In genomic region chr11:34438529-34439507, GRCh38 we compare ENCODE assay signal across 1 cellular context.
TF ChIP-seq lines count a peak whose summit lies in the region.

Gene CAT (plus strand): TSS chr11:34438934. CDS start chr11:34439014, 80 bp downstream.

TF ChIP-seq in HepG2, 621 proteins besides CTCF, POLR2A, EP300 and RAD21 (continued from another document and continues in another):
- 0 out of 2 replicates have a peak, but pooled peaks have one; percentile 23 for TF ChIP-seq HMGXB3 (CRISPR knock-in tag; IDR thresholded peaks at IDR 0.05; ENCODE audit: borderline replicate concordance)
- no peak for TF ChIP-seq ZNF296 (CRISPR knock-in tag; conservative IDR thresholded peaks at IDR 0.05)
- no peak for TF ChIP-seq FIP1L1 (IDR thresholded peaks at IDR 0.05; ENCODE audit: borderline replicate concordance, insufficient read depth, low read depth, low read length)
- peak; percentile 90 for TF ChIP-seq ZNF407 (CRISPR knock-in tag; IDR thresholded peaks at IDR 0.05; ENCODE audit: not compliant biosample characterization)
- TF ChIP-seq ZNF160 (CRISPR knock-in tag; IDR thresholded peaks at IDR 0.05) = peak; percentile 74; the same call in 1 of the 2 replicates
- peak; percentile 35 for TF ChIP-seq DBP (CRISPR knock-in tag; IDR thresholded peaks at IDR 0.05; ENCODE audit: not compliant biosample characterization)
- peak; percentile 62 for TF ChIP-seq ERF (CRISPR knock-in tag; IDR thresholded peaks at IDR 0.05)
- peak; percentile 75; the same call in 1 of the 2 replicates for TF ChIP-seq HOXA9 (CRISPR knock-in tag; IDR thresholded peaks at IDR 0.05; ENCODE audit: borderline replicate concordance)
- peak; percentile 89 for TF ChIP-seq ZFP91 (CRISPR knock-in tag; IDR thresholded peaks at IDR 0.05; ENCODE audit: borderline replicate concordance)
- no peak for TF ChIP-seq ZNF7 (CRISPR knock-in tag; IDR thresholded peaks at IDR 0.05)
- peak; percentile 78; the same call in 1 of the 2 replicates for TF ChIP-seq ZNF710 (CRISPR knock-in tag; IDR thresholded peaks at IDR 0.05; ENCODE audit: borderline replicate concordance)
- no peak for TF ChIP-seq ZFP41 (CRISPR knock-in tag; IDR thresholded peaks at IDR 0.05; ENCODE audit: borderline replicate concordance)
- TF ChIP-seq KLF12 (CRISPR knock-in tag; IDR thresholded peaks at IDR 0.05; ENCODE audit: borderline replicate concordance) = peak; percentile 47; the same call in 1 of the 2 replicates
- TF ChIP-seq ZNF780A (CRISPR knock-in tag; IDR thresholded peaks at IDR 0.05) = 0 out of 2 replicates have a peak, but pooled peaks have one; percentile 11
- TF ChIP-seq ZNF513 (CRISPR knock-in tag; conservative IDR thresholded peaks at IDR 0.05) = no peak
- no peak; the same call in 1 of the 2 replicates for TF ChIP-seq HNF4A (CRISPR knock-in tag; IDR thresholded peaks at IDR 0.05)
- no peak for TF ChIP-seq NR0B2 (CRISPR knock-in tag; IDR thresholded peaks at IDR 0.05)
- 0 out of 2 replicates have a peak, but pooled peaks have one; percentile 40 for TF ChIP-seq JUN (CRISPR knock-in tag; IDR thresholded peaks at IDR 0.05)
- no peak for TF ChIP-seq SOX13 (IDR thresholded peaks at IDR 0.05)
- no peak; a peak in 2 of 4 replicates for TF ChIP-seq SOX13 (CRISPR knock-in tag; conservative IDR thresholded peaks at IDR 0.05 in 1 of 2, IDR thresholded peaks at IDR 0.05 in 1 of 2)
- TF ChIP-seq SMAD1 (CRISPR knock-in tag; IDR thresholded peaks at IDR 0.05; ENCODE audit: borderline replicate concordance, low read depth) = no peak
- peak; percentile 43 for TF ChIP-seq TGIF2 (CRISPR knock-in tag; IDR thresholded peaks at IDR 0.05)
- TF ChIP-seq ZFP82 (CRISPR knock-in tag; IDR thresholded peaks at IDR 0.05; ENCODE audit: borderline replicate concordance) = 0 out of 2 replicates have a peak, but pooled peaks have one; percentile 39
- TF ChIP-seq TEAD3 (CRISPR knock-in tag; optimal IDR thresholded peaks at IDR 0.05; ENCODE audit: borderline replicate concordance) = peak; percentile 2
- TF ChIP-seq KLF15 (CRISPR knock-in tag; IDR thresholded peaks at IDR 0.05; ENCODE audit: borderline replicate concordance) = peak; percentile 63; the same call in 1 of the 2 replicates
- peak; percentile 97 for TF ChIP-seq ZNF687 (CRISPR knock-in tag; IDR thresholded peaks at IDR 0.05)
- TF ChIP-seq MAZ (IDR thresholded peaks at IDR 0.05; ENCODE audit: borderline replicate concordance, low read depth, low read length) = no peak; the same call in 1 of the 2 replicates
- peak; percentile 27; the same call in 1 of the 2 replicates for TF ChIP-seq MAZ (CRISPR knock-in tag; IDR thresholded peaks at IDR 0.05; ENCODE audit: low read depth)
- TF ChIP-seq ADNP (CRISPR knock-in tag; IDR thresholded peaks at IDR 0.05) = no peak
